In genomic region chr2:162070228-162070918, GRCh38 we compare ENCODE assay signal across 20 cellular contexts. TPM values are rescaled to one million over a fixed set of nuclear protein-coding genes. Genes with fewer than 3 reads are reported as not detected.
DNase-seq lines count a peak whose midpoint lies in the region; ATAC-seq, FAIRE-seq and TF ChIP-seq lines count a peak whose summit lies in the region.
"Had no signal": no experiment of that assay in that cellular context is flagged by ENCODE, and none has a peak within 500 bp of the region (broad histone marks: within the 10 kb centered on the region; RNA-seq: fewer than 3 reads in every experiment).

No MANE protein-coding gene starts in this region.

- H4K20me1 ChIP-seq in DND-41 (ENCODE audit: insufficient read depth, low read length) (peaks cover 12% of the 10 kb centered on the region; the same call in 1 of the 2 replicates), astrocyte (ENCODE audit: insufficient read depth, low read length) (no peaks in the 10 kb centered on the region)

- H3K36me3 Mint-ChIP-seq in activated naive CD4-positive, alpha-beta T cell treated with anti-CD3 and anti-CD28 coated beads, Interleukin-2, amount 10 ng/mL, durations not matched to agents 7 days and 5 days: peaks cover 69% of the 10 kb centered on the region
- H3K36me3 Mint-ChIP-seq in astrocyte (ENCODE audit: low read depth, unreplicated experiment): no peaks in the 10 kb centered on the region
- H3K36me3 Mint-ChIP-seq: memory B cell had no signal

- TF ChIP-seq CTCF in DND-41 (IDR thresholded peaks at IDR 0.05; ENCODE audit: borderline replicate concordance, extremely low read depth, low read length, poor library complexity, severe bottlenecking) (no peak), astrocyte (IDR thresholded peaks at IDR 0.05; ENCODE audit: insufficient read depth, low read depth, low read length) (no peak), sigmoid colon (IDR thresholded peaks at IDR 0.05) (no peak)

- H3K4me2 ChIP-seq in DND-41 (ENCODE audit: insufficient read depth, low read length) (peak overlapping the region; percentile 70), astrocyte (ENCODE audit: low read length) (no peak overlapping the region)

- H2AFZ ChIP-seq in DND-41 (ENCODE audit: low read depth, low read length) (no peak overlapping the region), astrocyte (ENCODE audit: low read depth, low read length) (no peak overlapping the region)

- ATAC-seq in DND-41 (ENCODE audit: insufficient read depth, low read depth) (no peak), GM18498 (IDR thresholded peaks at IDR 0.05; ENCODE audit: unreplicated experiment) (no peak), HG02588 (IDR thresholded peaks at IDR 0.05; ENCODE audit: unreplicated experiment) (no peak)
- ATAC-seq: activated CD4-positive, CD25-positive, alpha-beta regulatory T cell treated with anti-CD3 and anti-CD28 coated beads, Interleukin-2, amount 50 U/mL, for 24 hours had no signal

- H3K27me3 ChIP-seq in DND-41 (ENCODE audit: insufficient read depth, low read length, poor library complexity): no peaks in the 10 kb centered on the region
- no peaks in the 10 kb centered on the region for H3K27me3 ChIP-seq in astrocyte (ENCODE audit: insufficient read depth, low read length)
- no peaks in the 10 kb centered on the region for H3K27me3 ChIP-seq in sigmoid colon
- H3K27me3 ChIP-seq: vagina had no signal

- H3K27ac Mint-ChIP-seq in activated naive CD4-positive, alpha-beta T cell treated with anti-CD3 and anti-CD28 coated beads, Interleukin-2, amount 10 ng/mL, durations not matched to agents 7 days and 5 days: peak overlapping the region; percentile 3
- H3K27ac Mint-ChIP-seq in astrocyte (ENCODE audit: unreplicated experiment): peak overlapping the region; percentile 4
- H3K27ac Mint-ChIP-seq: memory B cell had no signal

- CTCF ChIA-PET in activated naive CD4-positive, alpha-beta T cell treated with anti-CD3 and anti-CD28 coated beads, Interleukin-2, amount 10 ng/mL, durations not matched to agents 7 days and 5 days (lab: Charles Lee): interaction anchor here (0.9 kb wide), 1 partner anchor 52 kb away, joined by 3 read pairs; no protein-coding TSS in a partner anchor

- peaks cover 80% of the 10 kb centered on the region for H3K4me1 Mint-ChIP-seq in activated naive CD4-positive, alpha-beta T cell treated with anti-CD3 and anti-CD28 coated beads, Interleukin-2, amount 10 ng/mL, durations not matched to agents 7 days and 5 days
- H3K4me1 Mint-ChIP-seq in astrocyte (ENCODE audit: low read depth, unreplicated experiment): peaks cover 43% of the 10 kb centered on the region

- no peak for TF ChIP-seq POLR2A in sigmoid colon (IDR thresholded peaks at IDR 0.05)

- peak overlapping the region; percentile 99; the same call in 1 of the 2 replicates for H3K9ac ChIP-seq in DND-41 (ENCODE audit: low read depth, low read length)
- H3K9ac ChIP-seq in astrocyte (ENCODE audit: low read length): no peak overlapping the region

- TF ChIP-seq EP300 in sigmoid colon (IDR thresholded peaks at IDR 0.05): no peak

- H3K36me3 ChIP-seq in DND-41 (ENCODE audit: insufficient read depth, low read length) (peaks cover 60% of the 10 kb centered on the region), astrocyte (ENCODE audit: insufficient read depth, low read length) (no peaks in the 10 kb centered on the region), sigmoid colon (no peaks in the 10 kb centered on the region)
- H3K36me3 ChIP-seq: vagina had no signal

- H3K27ac ChIP-seq in DND-41 (ENCODE audit: low read length) (peak overlapping the region; percentile 94), astrocyte (ENCODE audit: low read depth, low read length) (no peak overlapping the region), sigmoid colon (peak overlapping the region in 3 of 4 donors; percentile 4 to 64 (median 16))
- H3K27ac ChIP-seq: vagina had no signal

- 65 to 76% methylated on average over 2 of the region's 2 CpGs for WGBS in sigmoid colon, 2 donors

- H3K9me3 ChIP-seq in DND-41 (ENCODE audit: insufficient read depth, low read length, severe bottlenecking): no peaks in the 10 kb centered on the region
- no peaks in the 10 kb centered on the region for H3K9me3 ChIP-seq in astrocyte (ENCODE audit: insufficient read depth, low read depth, low read length)
- no peaks in the 10 kb centered on the region for H3K9me3 ChIP-seq in sigmoid colon
- H3K9me3 ChIP-seq: vagina had no signal

- H3K27me3 Mint-ChIP-seq in activated naive CD4-positive, alpha-beta T cell treated with anti-CD3 and anti-CD28 coated beads, Interleukin-2, amount 10 ng/mL, durations not matched to agents 7 days and 5 days: no peaks in the 10 kb centered on the region
- peaks cover 2% of the 10 kb centered on the region for H3K27me3 Mint-ChIP-seq in astrocyte (ENCODE audit: low read depth, unreplicated experiment)

- H3K4me1 ChIP-seq in DND-41 (ENCODE audit: insufficient read depth, low read length) (peaks cover 85% of the 10 kb centered on the region), astrocyte (ENCODE audit: insufficient read depth, low read length) (peaks cover 19% of the 10 kb centered on the region), sigmoid colon (peaks cover 0 to 59% (median 37%) of the 10 kb centered on the region in 4 donors)

- peak overlapping the region; percentile 97 for H3K4me3 Mint-ChIP-seq in activated naive CD4-positive, alpha-beta T cell treated with anti-CD3 and anti-CD28 coated beads, Interleukin-2, amount 10 ng/mL, durations not matched to agents 7 days and 5 days
- peak overlapping the region; percentile 9 for H3K4me3 Mint-ChIP-seq in astrocyte (ENCODE audit: unreplicated experiment)
- H3K4me3 Mint-ChIP-seq: memory B cell had no signal

- no peak for DNase-seq in activated naive CD4-positive, alpha-beta T cell treated with anti-CD3 and anti-CD28 coated beads, Interleukin-2, amount 10 ng/mL, durations not matched to agents 7 days and 5 days
- DNase-seq in activated naive CD4-positive, alpha-beta T cell (lab: John Stamatoyannopoulos, UW): no peak
- no peak for DNase-seq in DND-41
- DNase-seq in astrocyte (ENCODE audit: low read depth): no peak
- no peak for DNase-seq in sigmoid colon
- DNase-seq in anterior cingulate cortex (lab: John Stamatoyannopoulos, UW): no peak
- DNase-seq: central memory CD4-positive, alpha-beta T cell; effector CD4-positive, alpha-beta T cell; MV-4-11; NCI-H2029; NCI-H524 treated with DMSO at 0.1 percent for 48 hours; SIG-M5; T-helper 9 cell had no signal

- no peaks in the 10 kb centered on the region for H3K9me3 Mint-ChIP-seq in activated naive CD4-positive, alpha-beta T cell treated with anti-CD3 and anti-CD28 coated beads, Interleukin-2, amount 10 ng/mL, durations not matched to agents 7 days and 5 days
- no peaks in the 10 kb centered on the region for H3K9me3 Mint-ChIP-seq in astrocyte (ENCODE audit: unreplicated experiment)
- H3K9me3 Mint-ChIP-seq: memory B cell had no signal

- H3K79me2 ChIP-seq in DND-41 (ENCODE audit: insufficient read depth, low read length): peaks cover 99% of the 10 kb centered on the region
- no peaks in the 10 kb centered on the region for H3K79me2 ChIP-seq in astrocyte (ENCODE audit: insufficient read depth, low read length)

- no peak for FAIRE-seq in astrocyte (lab: Jason Lieb, UNC)
- FAIRE-seq: G401.6, keratinocyte had no signal

- H3K4me3 ChIP-seq in DND-41 (ENCODE audit: low read depth in 1 of 2, low read length in 2 of 2) (peak overlapping the region in 1 of 2 experiments; percentile 71; a peak in 2 of 4 replicates), astrocyte (ENCODE audit: insufficient read depth, low read depth, low read length) (no peak overlapping the region), sigmoid colon (no peak overlapping the region)
- H3K4me3 ChIP-seq: vagina had no signal

- intact Hi-C loops in sigmoid colon (cut with DNase I): loop anchor here (5.0 kb wide), 1 partner anchor 52 kb away; no protein-coding TSS in a partner anchor

RNA-seq across cellular contexts. Expression of gene DPP4, which starts 3.6 kb away (rescaled TPM):
- total RNA-seq in astrocyte (5.3 and 6.7 TPM in 2 replicates), sigmoid colon (10 to 100 TPM in 3 of 4 donors, 1 to 10 TPM in 1; 5.8 to 11.9 (median 11.2) TPM)
- 1 to 10 TPM; 1.2 to 6.9 (median 1.4) TPM for polyA plus RNA-seq in sigmoid colon
